ENCODE assay signal across 8 cellular contexts in the genomic region with DNA sequence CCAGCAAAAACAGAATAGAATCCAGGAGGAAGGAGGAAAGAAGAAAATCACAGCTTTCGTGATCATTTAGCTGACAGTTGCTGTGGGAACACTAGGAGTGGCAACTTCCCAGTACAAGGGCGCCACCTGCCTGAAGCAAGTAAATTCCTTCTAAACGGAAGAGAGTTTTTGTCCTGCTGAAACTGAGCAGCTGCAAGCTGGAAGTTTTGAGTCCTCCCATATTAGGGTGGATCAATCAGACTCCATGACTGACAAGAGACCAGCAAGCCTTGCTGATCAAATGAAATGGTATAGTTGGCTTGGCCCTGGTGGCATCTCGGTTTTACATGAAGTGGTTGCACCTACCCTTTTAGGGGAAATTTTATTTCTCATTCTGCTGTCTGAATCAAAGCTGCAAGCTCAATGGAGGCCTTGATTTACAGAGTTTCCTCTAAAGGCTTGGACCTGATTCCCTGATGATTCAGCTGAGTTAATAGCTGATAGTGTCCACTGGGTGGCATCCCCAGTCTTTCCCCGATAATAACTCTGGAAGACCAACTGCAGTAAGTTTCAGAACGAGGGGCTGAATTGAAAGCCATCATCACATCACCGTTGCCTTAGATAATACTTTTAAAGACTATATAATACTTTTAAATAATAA.
DNase-seq lines count a peak whose midpoint lies in the region; ATAC-seq and TF ChIP-seq lines count a peak whose summit lies in the region.

No MANE protein-coding gene starts in this region.

- no peaks in the 10 kb centered on the region for H3K4me1 Mint-ChIP-seq in activated CD4-positive, alpha-beta T cell treated with anti-CD3 and anti-CD28 coated beads, Interleukin-2, amount 10 ng/mL, durations not matched to agents 7 days and 5 days

- H3K4me1 ChIP-seq in ascending aorta, result no peaks in the 10 kb centered on the region
- no peaks in the 10 kb centered on the region for H3K4me1 ChIP-seq in right cardiac atrium (ENCODE audit: control insufficient read depth, insufficient read depth, low read length)

- H3K27ac Mint-ChIP-seq in activated CD4-positive, alpha-beta T cell treated with anti-CD3 and anti-CD28 coated beads, Interleukin-2, amount 10 ng/mL, durations not matched to agents 7 days and 5 days, result no peak overlapping the region

- TF ChIP-seq CTCF in ascending aorta (IDR thresholded peaks at IDR 0.05), result peak; percentile 37 to 69 (median 50)

- CTCF ChIA-PET in activated CD4-positive, alpha-beta T cell treated with anti-CD3 and anti-CD28 coated beads, Interleukin-2, amount 10 ng/mL, durations not matched to agents 7 days and 5 days (lab: Charles Lee), result no interaction called here

- H3K27me3 ChIP-seq in ascending aorta (no peaks in the 10 kb centered on the region), right cardiac atrium (ENCODE audit: control insufficient read depth, insufficient read depth) (no peaks in the 10 kb centered on the region)

- H3K36me3 ChIP-seq in ascending aorta, result no peaks in the 10 kb centered on the region

- WGBS in right cardiac atrium, result 25% methylated on average over 7 of the region's 7 CpGs

- H3K27me3 Mint-ChIP-seq in activated CD4-positive, alpha-beta T cell treated with anti-CD3 and anti-CD28 coated beads, Interleukin-2, amount 10 ng/mL, durations not matched to agents 7 days and 5 days, result no peaks in the 10 kb centered on the region

- intact Hi-C loops in ascending aorta (cut with DNase I), result loop anchor here (1.0 kb wide), 1 partner anchor 771 kb away; no protein-coding TSS in a partner anchor
- intact Hi-C loops in right cardiac atrium (cut with DNase I), result loop anchor here in 2 of 4 donors (10.0 kb wide), 2 partner anchors 765 to 775 kb away; no protein-coding TSS in a partner anchor

- ATAC-seq in HG02981 (IDR thresholded peaks at IDR 0.05; ENCODE audit: unreplicated experiment), result peak; percentile 54
- peak; percentile 84 to 87 for ATAC-seq in right cardiac atrium

- H3K27ac ChIP-seq in ascending aorta (no peak overlapping the region), right cardiac atrium (ENCODE audit: low read length) (no peak overlapping the region)

- no peak overlapping the region for H3K4me3 Mint-ChIP-seq in activated CD4-positive, alpha-beta T cell treated with anti-CD3 and anti-CD28 coated beads, Interleukin-2, amount 10 ng/mL, durations not matched to agents 7 days and 5 days

- H3K4me3 ChIP-seq in ascending aorta (no peak overlapping the region), right cardiac atrium (ENCODE audit: low read length) (no peak overlapping the region)

- POLR2A ChIA-PET in activated CD4-positive, alpha-beta T cell treated with anti-CD3 and anti-CD28 coated beads, Interleukin-2, amount 10 ng/mL, durations not matched to agents 7 days and 5 days (lab: Charles Lee), result no interaction called here

- no peaks in the 10 kb centered on the region for H3K9me3 ChIP-seq in ascending aorta
- no peaks in the 10 kb centered on the region for H3K9me3 ChIP-seq in right cardiac atrium (ENCODE audit: control insufficient read depth, low read length)

- no peaks in the 10 kb centered on the region for H3K36me3 Mint-ChIP-seq in activated CD4-positive, alpha-beta T cell treated with anti-CD3 and anti-CD28 coated beads, Interleukin-2, amount 10 ng/mL, durations not matched to agents 7 days and 5 days (ENCODE audit: low read depth)

- peak; percentile 34 for DNase-seq in activated CD4-positive, alpha-beta T cell treated with anti-CD3 and anti-CD28 coated beads, Interleukin-2, amount 10 ng/mL, durations not matched to agents 7 days and 5 days
- no peak for DNase-seq in activated CD4-positive, alpha-beta T cell treated with anti-CD3 and anti-CD28 coated beads, Interleukin-2, amount 50 U/mL, for 4 hours
- DNase-seq in NCI-H345 treated with DMSO at 0.1 percent for 48 hours (lab: John Stamatoyannopoulos, UW; ENCODE audit: unreplicated experiment) (peak; percentile 18), ascending aorta (ENCODE audit: low spot score in 2 of 2) (no peak), right cardiac atrium (peak; percentile 73 to 83 (median 74)), renal cortical epithelial cell (ENCODE audit: low read depth) (peak; percentile 65), T-helper 9 cell (no peak)

- no peaks in the 10 kb centered on the region for H3K9me3 Mint-ChIP-seq in activated CD4-positive, alpha-beta T cell treated with anti-CD3 and anti-CD28 coated beads, Interleukin-2, amount 10 ng/mL, durations not matched to agents 7 days and 5 days

Comparison
In these comparisons a context has a peak if more than half of its experiments do, and no peak if none do; other contexts are left out.
1. DNase-seq: peak in activated CD4-positive, alpha-beta T cell treated with anti-CD3 and anti-CD28 coated beads, Interleukin-2, amount 10 ng/mL, durations not matched to agents 7 days and 5 days (single experiment), NCI-H345 treated with DMSO at 0.1 percent for 48 hours (single experiment), right cardiac atrium (3 of 3) and renal cortical epithelial cell (single experiment); none in activated CD4-positive, alpha-beta T cell treated with anti-CD3 and anti-CD28 coated beads, Interleukin-2, amount 50 U/mL, for 4 hours (0 of 2), ascending aorta (0 of 2) and T-helper 9 cell (single experiment).